In the genomic region with DNA sequence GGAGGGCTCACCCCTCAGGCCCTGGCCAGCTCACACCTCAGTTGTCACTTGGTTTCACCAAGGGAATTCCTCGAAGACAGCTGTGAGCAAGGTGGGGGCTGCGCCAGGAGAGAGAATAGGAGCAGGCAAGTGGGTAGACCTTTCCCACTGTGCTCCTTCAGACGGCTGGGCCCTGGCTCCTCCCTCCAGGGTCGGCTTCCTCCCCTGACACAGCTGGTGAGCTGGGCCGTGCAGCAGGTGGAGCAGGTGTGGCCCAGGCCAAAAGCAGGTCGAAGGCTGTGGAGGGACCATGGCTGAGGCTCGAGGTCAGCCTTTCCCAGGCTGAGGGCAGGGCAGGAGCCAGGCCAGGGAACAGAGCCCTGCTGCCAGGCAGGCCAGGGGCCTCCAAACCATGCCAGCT, we compare ENCODE assay signal across 19 cellular contexts. TPM values are rescaled to one million over a fixed set of nuclear protein-coding genes. Genes with fewer than 3 reads are reported as not detected.
DNase-seq lines count a peak whose midpoint lies in the region; ATAC-seq and TF ChIP-seq lines count a peak whose summit lies in the region.
"Had no signal": no experiment of that assay in that cellular context is flagged by ENCODE, and none has a peak within 500 bp of the region (broad histone marks: within the 10 kb centered on the region; RNA-seq: fewer than 3 reads in every experiment).

No MANE protein-coding gene starts in this region.

- H3K4ac ChIP-seq in IMR-90 (ENCODE audit: low read depth, low read length): no peak overlapping the region
- no peak overlapping the region for H3K4ac ChIP-seq in H9 (ENCODE audit: low read depth, low read length)

- H4K91ac ChIP-seq in IMR-90 (ENCODE audit: insufficient read depth, low read depth, low read length) (no peak overlapping the region), H9 (ENCODE audit: insufficient read length, low read depth, low read length) (no peak overlapping the region)

- H2AFZ ChIP-seq in IMR-90 (replicated peaks; ENCODE audit: low read length, poor library complexity) (peak overlapping the region; percentile 49), H9 (ENCODE audit: low read length) (no peak overlapping the region)

- H3K4me3 Mint-ChIP-seq in activated CD8-positive, alpha-beta T cell treated with anti-CD3 and anti-CD28 coated beads, Interleukin-2, amount 10 ng/mL, durations not matched to agents 7 days and 5 days: no peak overlapping the region
- no peak overlapping the region for H3K4me3 Mint-ChIP-seq in activated CD8-positive, alpha-beta T cell treated with anti-CD3 and anti-CD28 coated beads for 36 hours
- H3K4me3 Mint-ChIP-seq in H9: no peak overlapping the region
- H3K4me3 Mint-ChIP-seq: CD14-positive monocyte had no signal

- BruUV-seq in IMR-90 (replicated peaks; lab: Mats Ljungman, UMichigan): no TSS peak

- no peak overlapping the region for H3K4me3 ChIP-seq in IMR-90 (ENCODE audit: insufficient read depth, low read depth, low read length)
- H3K4me3 ChIP-seq in body of pancreas: no peak overlapping the region
- H3K4me3 ChIP-seq: Peyer's patch had no signal

- H2AK5ac ChIP-seq in IMR-90 (ENCODE audit: low read depth, low read length): no peak overlapping the region
- no peak overlapping the region for H2AK5ac ChIP-seq in H9 (ENCODE audit: insufficient read length, low read length)

- CTCF ChIA-PET in activated CD8-positive, alpha-beta T cell treated with anti-CD3 and anti-CD28 coated beads, Interleukin-2, amount 10 ng/mL, durations not matched to agents 7 days and 5 days (lab: Charles Lee): no interaction called here
- CTCF ChIA-PET in activated CD8-positive, alpha-beta T cell treated with anti-CD3 and anti-CD28 coated beads for 36 hours (lab: Charles Lee): interaction anchor here (1.5 to 2.3 kb wide), 2 partner anchors 8 to 58 kb away, joined by 4 to 7 read pairs; no protein-coding TSS in a partner anchor
- CTCF ChIA-PET in IMR-90 (lab: Yijun Ruan, JAX): no interaction called here

- dilution Hi-C loops in IMR-90 (cut with HindIII; ENCODE audit: low sequenced_read_pairs, unreplicated experiment): no loop called here

- H3K9ac ChIP-seq in IMR-90 (ENCODE audit: low read depth, low read length) (no peak overlapping the region), H9 (ENCODE audit: extremely low read depth, insufficient read length, low read length) (no peak overlapping the region)

- no peaks in the 10 kb centered on the region for H3K27me3 ChIP-seq in IMR-90 (ENCODE audit: control insufficient read depth, insufficient read depth, low read length)
- H3K27me3 ChIP-seq in body of pancreas: no peaks in the 10 kb centered on the region
- H3K27me3 ChIP-seq in H9 (ENCODE audit: insufficient read depth, low read length): no peaks in the 10 kb centered on the region
- H3K27me3 ChIP-seq: Peyer's patch had no signal

- POLR2A ChIA-PET in activated CD8-positive, alpha-beta T cell treated with anti-CD3 and anti-CD28 coated beads, Interleukin-2, amount 10 ng/mL, durations not matched to agents 7 days and 5 days (lab: Charles Lee): no interaction called here
- POLR2A ChIA-PET in activated CD8-positive, alpha-beta T cell treated with anti-CD3 and anti-CD28 coated beads for 36 hours (lab: Charles Lee): no interaction called here
- POLR2A ChIA-PET in IMR-90 (lab: Charles Lee; ENCODE audit: unreplicated experiment): no interaction called here

- H3K23ac ChIP-seq in IMR-90 (ENCODE audit: low read depth, low read length) (no peak overlapping the region), H9 (ENCODE audit: insufficient read length, low read depth, low read length) (no peak overlapping the region)

- H3K4me2 ChIP-seq in IMR-90 (ENCODE audit: low read depth, low read length) (no peak overlapping the region), H9 (ENCODE audit: insufficient read depth, insufficient read length, low read length) (no peak overlapping the region)

- H4K20me1 ChIP-seq in IMR-90 (ENCODE audit: insufficient read depth, low read length) (no peaks in the 10 kb centered on the region), H9 (ENCODE audit: control insufficient read depth, insufficient read depth, insufficient read length) (no peaks in the 10 kb centered on the region)

- H3K9me3 Mint-ChIP-seq in activated CD8-positive, alpha-beta T cell treated with anti-CD3 and anti-CD28 coated beads, Interleukin-2, amount 10 ng/mL, durations not matched to agents 7 days and 5 days (ENCODE audit: insufficient read depth): no peaks in the 10 kb centered on the region
- no peaks in the 10 kb centered on the region for H3K9me3 Mint-ChIP-seq in activated CD8-positive, alpha-beta T cell treated with anti-CD3 and anti-CD28 coated beads for 36 hours
- H3K9me3 Mint-ChIP-seq in H9: no peaks in the 10 kb centered on the region; a peak in 1 of 5 replicates
- H3K9me3 Mint-ChIP-seq: CD14-positive monocyte had no signal

- no peak overlapping the region for H3K27ac Mint-ChIP-seq in activated CD8-positive, alpha-beta T cell treated with anti-CD3 and anti-CD28 coated beads, Interleukin-2, amount 10 ng/mL, durations not matched to agents 7 days and 5 days
- H3K27ac Mint-ChIP-seq in activated CD8-positive, alpha-beta T cell treated with anti-CD3 and anti-CD28 coated beads for 36 hours: no peak overlapping the region
- H3K27ac Mint-ChIP-seq in H9: no peak overlapping the region

- 55% methylated on average over 2 of the region's 7 CpGs; no CpG with 5 or more reads in 1 of the 2 experiments for WGBS in IMR-90 (ENCODE audit: extremely low coverage in 2 of 2, insufficient read length in 1 of 2), 2 experiments
- WGBS in body of pancreas, 2 donors: 48% methylated on average over 7 of the region's 7 CpGs; no CpG with 5 or more reads in 1 of the 2 donors
- WGBS in H9 (ENCODE audit: extremely low coverage, insufficient read length, low lambda C conversion rate): no CpG with 5 or more reads among the region's 7 CpGs

- no peaks in the 10 kb centered on the region for H3K9me1 ChIP-seq in IMR-90 (ENCODE audit: insufficient read depth, low read length)

- TF ChIP-seq RAD21 in IMR-90 (IDR thresholded peaks at IDR 0.05; ENCODE audit: low read length): no peak

- H2BK5ac ChIP-seq in IMR-90 (ENCODE audit: low read depth, low read length, poor library complexity, severe bottlenecking): no peak overlapping the region
- no peak overlapping the region for H2BK5ac ChIP-seq in H9 (ENCODE audit: insufficient read length, low read length)

- H3K36me3 ChIP-seq in IMR-90 (ENCODE audit: control insufficient read depth, insufficient read depth, low read length) (peaks cover 16% of the 10 kb centered on the region; the same call in 1 of the 2 replicates), body of pancreas (replicated peaks in 1 of 2; ENCODE audit: insufficient read depth in 1 of 2, low read depth in 2 of 2) (peaks cover 0 to 20% of the 10 kb centered on the region in 2 donors)

- H3K18ac ChIP-seq in IMR-90 (ENCODE audit: low read depth, low read length): no peak overlapping the region
- H3K18ac ChIP-seq in H9 (ENCODE audit: insufficient read length, low read depth, low read length): no peak overlapping the region

- in situ Hi-C loops in IMR-90 (cut with MboI; ENCODE audit: low sequenced_read_pairs): no loop called here

- no peak overlapping the region for H4K5ac ChIP-seq in IMR-90 (ENCODE audit: low read depth, low read length)
- no peak overlapping the region for H4K5ac ChIP-seq in H9 (ENCODE audit: insufficient read length, low read depth, low read length)

- no peak overlapping the region for H2BK12ac ChIP-seq in H9 (ENCODE audit: insufficient read length, low read depth, low read length)

- no peak for DNase-seq in activated CD8-positive, alpha-beta T cell treated with anti-CD3 and anti-CD28 coated beads, Interleukin-2, amount 10 ng/mL, durations not matched to agents 7 days and 5 days
- no peak for DNase-seq in activated CD8-positive, alpha-beta T cell treated with anti-CD3 and anti-CD28 coated beads for 36 hours
- no peak for DNase-seq in IMR-90
- DNase-seq in body of pancreas: peak in 1 of 4 donors; percentile 59
- DNase-seq in myocyte (ENCODE audit: low read depth): peak; percentile 33
- DNase-seq in COR-L47 (lab: John Stamatoyannopoulos, UW): no peak
- DNase-seq in H9: no peak
- DNase-seq: DMS79, KBM-7, MM.1S, NCI-H1048, NCI-H1417 treated with DMSO at 0.1 percent for 48 hours, NCI-H2029, NCI-H345, NCI-H526, Peyer's patch had no signal

- no peak overlapping the region for H2BK20ac ChIP-seq in IMR-90 (ENCODE audit: low read depth, low read length)
- H2BK20ac ChIP-seq in H9 (ENCODE audit: low read depth, low read length, poor library complexity, severe bottlenecking): no peak overlapping the region

- H3K4me1 ChIP-seq in IMR-90 (ENCODE audit: control insufficient read depth, insufficient read depth, low read length): no peaks in the 10 kb centered on the region
- H3K4me1 ChIP-seq in body of pancreas: no peaks in the 10 kb centered on the region
- H3K4me1 ChIP-seq in H9 (ENCODE audit: insufficient read depth, low read length): no peaks in the 10 kb centered on the region
- H3K4me1 ChIP-seq: Peyer's patch had no signal

- no peak overlapping the region for H2AK9ac ChIP-seq in IMR-90 (replicated peaks; ENCODE audit: low read depth, low read length, poor library complexity)

- H3K14ac ChIP-seq in IMR-90 (replicated peaks; ENCODE audit: low read depth, low read length) (no peak overlapping the region), H9 (ENCODE audit: insufficient read depth, low read length) (no peak overlapping the region)

- no peak for TF ChIP-seq POLR2A in IMR-90 (IDR thresholded peaks at IDR 0.05; ENCODE audit: low read depth, low read length)
- TF ChIP-seq POLR2A in body of pancreas (IDR thresholded peaks at IDR 0.05): no peak

- H3K79me2 ChIP-seq in H9 (ENCODE audit: insufficient read depth, low read length): no peaks in the 10 kb centered on the region

- H4K8ac ChIP-seq in IMR-90 (ENCODE audit: low read depth in 2 of 2, low read length in 2 of 2) (no peak overlapping the region), H9 (replicated peaks; ENCODE audit: insufficient read length, low read depth, low read length) (no peak overlapping the region)

- H2BK120ac ChIP-seq in IMR-90 (ENCODE audit: low read depth, low read length): no peak overlapping the region
- no peak overlapping the region for H2BK120ac ChIP-seq in H9 (ENCODE audit: low read depth, low read length, poor library complexity, severe bottlenecking)

- H3K9me3 ChIP-seq in IMR-90 (ENCODE audit: control insufficient read depth, insufficient read depth, low read length) (no peaks in the 10 kb centered on the region), body of pancreas (no peaks in the 10 kb centered on the region), H9 (ENCODE audit: control insufficient read depth, low read depth, low read length) (no peaks in the 10 kb centered on the region)
- H3K9me3 ChIP-seq: Peyer's patch had no signal

- no peak overlapping the region for H3K27ac ChIP-seq in IMR-90 (ENCODE audit: insufficient read depth, low read length)
- no peak overlapping the region for H3K27ac ChIP-seq in body of pancreas
- no peak overlapping the region for H3K27ac ChIP-seq in H9 (ENCODE audit: insufficient read length, low read depth, low read length)
- H3K27ac ChIP-seq: Peyer's patch had no signal

- no peaks in the 10 kb centered on the region for H3K36me3 Mint-ChIP-seq in activated CD8-positive, alpha-beta T cell treated with anti-CD3 and anti-CD28 coated beads, Interleukin-2, amount 10 ng/mL, durations not matched to agents 7 days and 5 days (ENCODE audit: low read depth)
- no peaks in the 10 kb centered on the region for H3K36me3 Mint-ChIP-seq in activated CD8-positive, alpha-beta T cell treated with anti-CD3 and anti-CD28 coated beads for 36 hours (ENCODE audit: low read depth)
- peaks cover 8 to 36% (median 15%) of the 10 kb centered on the region in 3 experiments; a peak in 6 of 7 replicates for H3K36me3 Mint-ChIP-seq in H9 (ENCODE audit: insufficient read depth in 1 of 3, low read depth in 3 of 3)

- no peaks in the 10 kb centered on the region for H3K4me1 Mint-ChIP-seq in activated CD8-positive, alpha-beta T cell treated with anti-CD3 and anti-CD28 coated beads, Interleukin-2, amount 10 ng/mL, durations not matched to agents 7 days and 5 days (ENCODE audit: low read depth)
- H3K4me1 Mint-ChIP-seq in activated CD8-positive, alpha-beta T cell treated with anti-CD3 and anti-CD28 coated beads for 36 hours (ENCODE audit: low read depth): no peaks in the 10 kb centered on the region
- H3K4me1 Mint-ChIP-seq in H9: peaks cover 4 to 7% of the 10 kb centered on the region in 2 experiments; a peak in 3 of 4 replicates

- no peaks in the 10 kb centered on the region for H3K27me3 Mint-ChIP-seq in activated CD8-positive, alpha-beta T cell treated with anti-CD3 and anti-CD28 coated beads, Interleukin-2, amount 10 ng/mL, durations not matched to agents 7 days and 5 days (ENCODE audit: low read depth)
- no peaks in the 10 kb centered on the region for H3K27me3 Mint-ChIP-seq in activated CD8-positive, alpha-beta T cell treated with anti-CD3 and anti-CD28 coated beads for 36 hours
- H3K27me3 Mint-ChIP-seq in H9 (ENCODE audit: low read depth): no peaks in the 10 kb centered on the region; the same call in 1 of the 2 replicates

- H3K79me1 ChIP-seq in IMR-90 (ENCODE audit: low read depth in 1 of 2, low read length in 2 of 2) (no peaks in the 10 kb centered on the region), H9 (ENCODE audit: insufficient read depth, low read depth, low read length, poor library complexity, severe bottlenecking) (no peaks in the 10 kb centered on the region)

- no peak overlapping the region for H3K56ac ChIP-seq in IMR-90 (ENCODE audit: extremely low read depth, insufficient read depth, low read length)
- H3K56ac ChIP-seq in H9 (ENCODE audit: insufficient read length, low read depth, low read length): no peak overlapping the region

- H3T11ph ChIP-seq in H9 (ENCODE audit: low read length): no peak overlapping the region

- TF ChIP-seq CTCF in activated CD8-positive, alpha-beta T cell treated with anti-CD3 and anti-CD28 coated beads for 36 hours (IDR thresholded peaks at IDR 0.05): no peak
- TF ChIP-seq CTCF in IMR-90 (conservative IDR thresholded peaks at IDR 0.05; ENCODE audit: low read depth, low read length) (no peak), body of pancreas (IDR thresholded peaks at IDR 0.05) (no peak), H9 (conservative IDR thresholded peaks at IDR 0.05) (no peak)

- no peak overlapping the region for H2BK15ac ChIP-seq in IMR-90 (ENCODE audit: low read depth, low read length)
- H2BK15ac ChIP-seq in H9 (ENCODE audit: low read depth, low read length): no peak overlapping the region

- peak; percentile 19 for ATAC-seq in activated CD8-positive, alpha-beta T cell treated with anti-CD3 and anti-CD28 coated beads, Interleukin-2, amount 10 ng/mL, durations not matched to agents 7 days and 5 days
- no peak for ATAC-seq in activated CD8-positive, alpha-beta T cell treated with anti-CD3 and anti-CD28 coated beads for 36 hours
- ATAC-seq in IMR-90 (ENCODE audit: low read depth) (no peak), body of pancreas (peak; percentile 10), HG03139 (IDR thresholded peaks at IDR 0.05; ENCODE audit: unreplicated experiment) (no peak)

- no peaks in the 10 kb centered on the region for H3K23me2 ChIP-seq in H9 (ENCODE audit: insufficient read length, low read depth, low read length, poor library complexity, severe bottlenecking)

- intact Hi-C loops in activated CD8-positive, alpha-beta T cell treated with anti-CD3 and anti-CD28 coated beads for 36 hours (cut with micrococcal nuclease): no loop called here
- intact Hi-C loops in IMR-90 (cut with micrococcal nuclease): loop anchor here (10.0 kb wide), 1 partner anchor 155 kb away; the partner anchor contains the start of gene SYT7
- intact Hi-C loops in body of pancreas (cut with DNase I): loop anchor here (5.0 kb wide), 1 partner anchor 42 kb away; no protein-coding TSS in a partner anchor

RNA-seq across cellular contexts. Expression of gene MYRF, which starts 12.5 kb away (rescaled TPM):
- 1 to 10 TPM; 2.8 to 2.9 TPM for total RNA-seq in activated CD8-positive, alpha-beta T cell treated with anti-CD3 and anti-CD28 coated beads, Interleukin-2, amount 10 ng/mL, durations not matched to agents 7 days and 5 days
- 1 to 10 TPM in 1 of 2 experiments, under 1 TPM in 1; 0.97 to 1.6 TPM for total RNA-seq in activated CD8-positive, alpha-beta T cell treated with anti-CD3 and anti-CD28 coated beads for 36 hours
- total RNA-seq in IMR-90 (2012; rRNA removed) (1.6 and 1.7 TPM in 2 replicates), body of pancreas (10 to 100 TPM; 33.2 to 47.5 TPM), myocyte (0.03 TPM in 1 of 2 replicates, not detected in the other), H9 (2021) (12.9 and 13.9 TPM in 2 replicates)
- polyA plus RNA-seq in IMR-90 (2012; rRNA removed): 10.6 and 10.7 TPM in 2 replicates
- polyA plus RNA-seq in IMR-90 (2012; cell fraction: cytosol; rRNA removed): 6.1 and 9.3 TPM in 2 replicates
- 31.2 and 47.2 TPM in 2 replicates for polyA plus RNA-seq in IMR-90 (2012; cell fraction: nucleus; rRNA removed; ENCODE audit: low replicate concordance)
- 0.10 TPM for polyA plus RNA-seq in myocyte (2012)

RNA-seq across cellular contexts. Expression of gene TMEM258, which starts 52.4 kb away (rescaled TPM):
- total RNA-seq in activated CD8-positive, alpha-beta T cell treated with anti-CD3 and anti-CD28 coated beads, Interleukin-2, amount 10 ng/mL, durations not matched to agents 7 days and 5 days: 100 to 1,000 TPM; 154 to 163 TPM
- 100 to 1,000 TPM; 162 to 170 TPM for total RNA-seq in activated CD8-positive, alpha-beta T cell treated with anti-CD3 and anti-CD28 coated beads for 36 hours
- total RNA-seq in IMR-90 (2012; rRNA removed) (70.0 and 107 TPM in 2 replicates), body of pancreas (10 to 100 TPM in 1 of 2 donors, 1 to 10 TPM in 1; 8.6 to 29.1 TPM), myocyte (33.0 and 36.7 TPM in 2 replicates), H9 (2021) (199 and 201 TPM in 2 replicates)
- polyA plus RNA-seq in IMR-90 (2012; rRNA removed): 280 and 290 TPM in 2 replicates
- 196 and 200 TPM in 2 replicates for polyA plus RNA-seq in IMR-90 (2012; cell fraction: cytosol; rRNA removed)
- polyA plus RNA-seq in IMR-90 (2012; cell fraction: nucleus; rRNA removed; ENCODE audit: low replicate concordance): 40.4 and 104 TPM in 2 replicates
- polyA plus RNA-seq in myocyte (2012): 372 TPM

RNA-seq across cellular contexts. Expression of gene FEN1, which starts 52.7 kb away (rescaled TPM):
- total RNA-seq in activated CD8-positive, alpha-beta T cell treated with anti-CD3 and anti-CD28 coated beads, Interleukin-2, amount 10 ng/mL, durations not matched to agents 7 days and 5 days: 100 to 1,000 TPM; 146 TPM
- total RNA-seq in activated CD8-positive, alpha-beta T cell treated with anti-CD3 and anti-CD28 coated beads for 36 hours: 100 to 1,000 TPM; 109 to 114 TPM
- total RNA-seq in IMR-90 (2012; rRNA removed) (41.9 and 43.9 TPM in 2 replicates), body of pancreas (1 to 10 TPM; 2.6 to 3.4 TPM), myocyte (13.4 and 13.9 TPM in 2 replicates), H9 (2021) (114 and 115 TPM in 2 replicates)
- polyA plus RNA-seq in IMR-90 (2012; rRNA removed): 21.3 and 23.0 TPM in 2 replicates
- polyA plus RNA-seq in IMR-90 (2012; cell fraction: cytosol; rRNA removed): 15.5 and 18.0 TPM in 2 replicates
- 6.4 and 7.0 TPM in 2 replicates for polyA plus RNA-seq in IMR-90 (2012; cell fraction: nucleus; rRNA removed; ENCODE audit: low replicate concordance)
- polyA plus RNA-seq in myocyte (2012): 14.1 TPM

RNA-seq across cellular contexts. Expression of gene DAGLA, which starts 59.8 kb away (rescaled TPM):
- under 1 TPM in 1 of 2 experiments, not detected in 1; 0.05 TPM for total RNA-seq in activated CD8-positive, alpha-beta T cell treated with anti-CD3 and anti-CD28 coated beads, Interleukin-2, amount 10 ng/mL, durations not matched to agents 7 days and 5 days
- total RNA-seq in activated CD8-positive, alpha-beta T cell treated with anti-CD3 and anti-CD28 coated beads for 36 hours: under 1 TPM in 1 of 2 experiments, not detected in 1; 0.05 TPM
- total RNA-seq in IMR-90 (2012; rRNA removed) (0.83 and 0.90 TPM in 2 replicates), body of pancreas (1 to 10 TPM; 7.0 to 9.9 TPM), myocyte (2.9 and 4.3 TPM in 2 replicates), H9 (2021) (4.3 and 4.5 TPM in 2 replicates)
- 3.8 and 4.6 TPM in 2 replicates for polyA plus RNA-seq in IMR-90 (2012; rRNA removed)
- polyA plus RNA-seq in IMR-90 (2012; cell fraction: cytosol; rRNA removed): 2.1 and 4.0 TPM in 2 replicates
- polyA plus RNA-seq in IMR-90 (2012; cell fraction: nucleus; rRNA removed; ENCODE audit: low replicate concordance): 5.5 and 17.2 TPM in 2 replicates
- polyA plus RNA-seq in myocyte (2012): 2.3 TPM
- total RNA-seq: OCI-LY7 had no signal

Comparison
In these comparisons a context has a peak if more than half of its experiments do, and no peak if none do; other contexts are left out.
1. ATAC-seq: peak in activated CD8-positive, alpha-beta T cell treated with anti-CD3 and anti-CD28 coated beads, Interleukin-2, amount 10 ng/mL, durations not matched to agents 7 days and 5 days (single experiment) and body of pancreas (single experiment); none in activated CD8-positive, alpha-beta T cell treated with anti-CD3 and anti-CD28 coated beads for 36 hours (single experiment), IMR-90 (single experiment) and HG03139 (single experiment).